Comparison of ENCODE assay signal across 8 cellular contexts in the genomic region with DNA sequence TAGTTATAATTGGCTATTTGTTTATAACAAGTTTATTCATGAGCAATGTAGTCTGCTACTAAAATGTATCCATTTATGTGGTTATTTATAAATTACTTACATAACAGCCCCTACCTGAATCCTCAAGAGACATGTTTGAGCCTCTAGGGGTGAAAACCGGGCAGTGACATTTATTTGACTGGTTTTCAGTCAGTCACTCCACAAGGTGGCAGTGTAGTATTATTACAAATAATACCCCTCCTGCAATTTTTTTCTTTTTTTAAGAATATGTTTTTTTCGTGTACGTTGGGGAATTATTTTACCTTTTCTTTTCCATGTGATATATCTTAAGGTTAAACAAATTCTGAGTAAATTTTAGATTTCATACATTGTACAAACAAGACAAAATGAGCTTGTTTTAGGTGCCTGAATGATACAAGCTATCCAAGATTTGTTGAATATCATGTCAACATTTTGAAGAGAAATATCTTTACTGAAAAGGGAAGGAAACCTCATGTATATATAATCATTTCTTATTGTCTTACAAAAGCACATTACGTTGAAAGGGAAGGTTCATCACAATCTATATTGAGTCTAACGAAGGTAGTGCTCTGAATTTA.
A peak's percentile ranks its signal among the peaks of the same experiment; 100 is the strongest.
DNase-seq lines count a peak whose midpoint lies in the region; ATAC-seq and TF ChIP-seq lines count a peak whose summit lies in the region.

No MANE protein-coding gene starts in this region.

- no peak overlapping the region for H4K8ac ChIP-seq in neuronal stem cell (ENCODE audit: low read depth, low read length)

- no peak overlapping the region for H3K14ac ChIP-seq in neuronal stem cell (ENCODE audit: low read length)

- H2AFZ ChIP-seq in neuronal stem cell (ENCODE audit: low read length) = no peak overlapping the region

- H3K9me3 ChIP-seq in neuronal stem cell (replicated peaks in 1 of 2; ENCODE audit: control insufficient read depth in 2 of 2, insufficient read depth in 1 of 2, low read depth in 1 of 2, low read length in 2 of 2) = no peaks in the 10 kb centered on the region

- DNase-seq in CD1c-positive myeloid dendritic cell (ENCODE audit: extremely low spot score) (peak; percentile 3), NCI-H2171 treated with DMSO at 0.1 percent for 48 hours (lab: John Stamatoyannopoulos, UW) (peak; percentile 57), choroid plexus epithelial cell (ENCODE audit: low read depth) (peak; percentile 65), neuronal stem cell (ENCODE audit: low spot score) (peak; percentile 24), activated gamma-delta T cell treated with Interleukin-2 at 50 U/mL for 16 hours (no peak), substantia nigra (lab: John Stamatoyannopoulos, UW) (no peak)

- H2BK12ac ChIP-seq in neuronal stem cell (ENCODE audit: low read length) = no peak overlapping the region

- WGBS in neuronal stem cell (ENCODE audit: extremely low coverage in 2 of 2, insufficient read length in 2 of 2, insufficient replicate concordance in 1 of 2), 2 donors = no CpG with 5 or more reads among the region's 5 CpGs

- no peak overlapping the region for H2BK15ac ChIP-seq in neuronal stem cell (ENCODE audit: low read length)

- no peak overlapping the region for H3K9ac ChIP-seq in neuronal stem cell (ENCODE audit: low read depth, low read length, poor library complexity)

- no peak overlapping the region for H2AK5ac ChIP-seq in neuronal stem cell (ENCODE audit: low read depth, low read length)

- H2BK5ac ChIP-seq in neuronal stem cell (ENCODE audit: low read length) = no peak overlapping the region

- H3K27ac ChIP-seq in neuronal stem cell (replicated peaks; ENCODE audit: low read length) (no peak overlapping the region), substantia nigra (ENCODE audit: low read depth, low read length, poor library complexity, severe bottlenecking) (no peak overlapping the region)

- H2BK120ac ChIP-seq in neuronal stem cell (ENCODE audit: low read depth, low read length) = no peak overlapping the region

- H4K91ac ChIP-seq in neuronal stem cell (ENCODE audit: low read depth, low read length, poor library complexity) = no peak overlapping the region

- no peak overlapping the region for H3K4me2 ChIP-seq in neuronal stem cell (ENCODE audit: insufficient read depth, low read length, poor library complexity, severe bottlenecking)

- H3K79me1 ChIP-seq in neuronal stem cell (ENCODE audit: low read depth, low read length) = no peaks in the 10 kb centered on the region

- H3K4ac ChIP-seq in neuronal stem cell (ENCODE audit: low read length) = no peak overlapping the region

- H3K27me3 ChIP-seq in neuronal stem cell (ENCODE audit: control insufficient read depth in 3 of 3, insufficient read depth in 3 of 3, low read depth in 1 of 3, low read length in 3 of 3) = no peaks in the 10 kb centered on the region

- no peaks in the 10 kb centered on the region for H3K36me3 ChIP-seq in neuronal stem cell (replicated peaks in 1 of 2; ENCODE audit: control insufficient read depth in 2 of 2, insufficient read depth in 2 of 2, low read length in 2 of 2)

- TF ChIP-seq CTCF in choroid plexus epithelial cell (conservative IDR thresholded peaks at IDR 0.05; ENCODE audit: low read depth, low read length) = peak; percentile 60

- peak; percentile 82 for ATAC-seq in GM19351 (IDR thresholded peaks at IDR 0.05; ENCODE audit: unreplicated experiment)
- ATAC-seq in GM21447 (IDR thresholded peaks at IDR 0.05; ENCODE audit: unreplicated experiment) = no peak

- H3K4me1 ChIP-seq in neuronal stem cell (ENCODE audit: control insufficient read depth in 2 of 2, insufficient read depth in 1 of 2, low read depth in 1 of 2, low read length in 2 of 2) = no peaks in the 10 kb centered on the region

- H3K4me3 ChIP-seq in choroid plexus epithelial cell (ENCODE audit: low read depth, low read length) (no peak overlapping the region), neuronal stem cell (ENCODE audit: low read length in 2 of 2) (no peak overlapping the region)

- no peak overlapping the region for H3K23ac ChIP-seq in neuronal stem cell (ENCODE audit: low read depth, low read length, poor library complexity)

- no peak overlapping the region for H3K18ac ChIP-seq in neuronal stem cell (ENCODE audit: low read length)

Comparison
In these comparisons a context has a peak if more than half of its experiments do, and no peak if none do; other contexts are left out.
1. DNase-seq: peak in CD1c-positive myeloid dendritic cell (single experiment), NCI-H2171 treated with DMSO at 0.1 percent for 48 hours (single experiment), choroid plexus epithelial cell (single experiment) and neuronal stem cell (single experiment); none in activated gamma-delta T cell treated with Interleukin-2 at 50 U/mL for 16 hours (single experiment) and substantia nigra (0 of 49).